ENCODE assay signal across 18 cellular contexts in genomic region chr9:23542927-23543326, GRCh38.
DNase-seq lines count a peak whose midpoint lies in the region; ATAC-seq and TF ChIP-seq lines count a peak whose summit lies in the region.
"Had no signal": no experiment of that assay in that cellular context is flagged by ENCODE, and none has a peak within 500 bp of the region (broad histone marks: within the 10 kb centered on the region; RNA-seq: fewer than 3 reads in every experiment).

No MANE protein-coding gene starts in this region.

- ATAC-seq in GM18909 (IDR thresholded peaks at IDR 0.05; ENCODE audit: poor library complexity, unreplicated experiment) (no peak), GM21360 (IDR thresholded peaks at IDR 0.05; ENCODE audit: unreplicated experiment) (no peak)
- ATAC-seq: CD8-positive, alpha-beta T cell; HCT116; HepG2 had no signal

- H3K36me3 Mint-ChIP-seq in brain (no peaks in the 10 kb centered on the region), neural progenitor cell (no peaks in the 10 kb centered on the region)
- H3K36me3 Mint-ChIP-seq: CD8-positive, alpha-beta T cell; IgD-negative memory B cell had no signal

- H3K27me3 Mint-ChIP-seq in brain (peaks cover 5% of the 10 kb centered on the region), neural progenitor cell (ENCODE audit: insufficient read depth, low read depth) (peaks cover 5% of the 10 kb centered on the region)
- H3K27me3 Mint-ChIP-seq: B cell, IgD-negative memory B cell had no signal

- DNase-seq in NCI-H82 (lab: John Stamatoyannopoulos, UW) (peak; percentile 60), neural progenitor cell (ENCODE audit: low spot score) (no peak), cortex of kidney (lab: John Stamatoyannopoulos, UW) (no peak)
- DNase-seq in NK-92 treated with Interleukin-12 subunit alpha and Interleukin-12 subunit beta, amount 100 ng/mL, for 24 hours (lab: John Stamatoyannopoulos, UW): no peak
- DNase-seq: Calu3; CD8-positive, alpha-beta T cell; DMS79 treated with DMSO at 0.1 percent for 48 hours; GF-D8; GM23248; H7 had no signal

- no peak overlapping the region for H3K4me3 Mint-ChIP-seq in brain
- no peak overlapping the region for H3K4me3 Mint-ChIP-seq in neural progenitor cell
- H3K4me3 Mint-ChIP-seq: B cell; CD8-positive, alpha-beta T cell; IgD-negative memory B cell had no signal

- no peaks in the 10 kb centered on the region for H3K9me3 ChIP-seq in neural progenitor cell (ENCODE audit: low read depth)
- H3K9me3 ChIP-seq: BLaER1 treated with 17β-estradiol and CSF1 and Interleukin-3, amounts not matched to agents 10 nM and 100 nM had no signal

- H3K4me2 ChIP-seq in neural progenitor cell: no peak overlapping the region
- H3K4me2 ChIP-seq: BLaER1 treated with 17β-estradiol and CSF1 and Interleukin-3, amounts not matched to agents 10 nM and 100 nM had no signal

- peak overlapping the region; percentile 7 for H2AFZ ChIP-seq in neural progenitor cell (replicated peaks)
- H2AFZ ChIP-seq: GM23248 had no signal

- peak overlapping the region in 3 of 5 experiments; percentile 15 to 85 (median 75) for H3K27ac Mint-ChIP-seq in brain
- H3K27ac Mint-ChIP-seq in neural progenitor cell: no peak overlapping the region
- H3K27ac Mint-ChIP-seq: B cell; CD8-positive, alpha-beta T cell; IgD-negative memory B cell had no signal

- H3K4me1 ChIP-seq in neural progenitor cell: peaks cover 18% of the 10 kb centered on the region

- no peaks in the 10 kb centered on the region for H3K36me3 ChIP-seq in neural progenitor cell
- H3K36me3 ChIP-seq: BLaER1 treated with 17β-estradiol and CSF1 and Interleukin-3, amounts not matched to agents 10 nM and 100 nM had no signal

- H3F3A ChIP-seq in neural progenitor cell (ENCODE audit: low read depth): peaks cover 7% of the 10 kb centered on the region

- no peaks in the 10 kb centered on the region for H4K20me1 ChIP-seq in neural progenitor cell (ENCODE audit: low read depth)
- H4K20me1 ChIP-seq: BLaER1 treated with 17β-estradiol and CSF1 and Interleukin-3, amounts not matched to agents 10 nM and 100 nM had no signal

- H3K27me3 ChIP-seq in neural progenitor cell: no peaks in the 10 kb centered on the region
- H3K27me3 ChIP-seq: BLaER1 treated with 17β-estradiol and CSF1 and Interleukin-3, amounts not matched to agents 10 nM and 100 nM had no signal

- no peak for TF ChIP-seq CTCF in brain (conservative IDR thresholded peaks at IDR 0.05)
- TF ChIP-seq CTCF in neural progenitor cell (IDR thresholded peaks at IDR 0.05): no peak

- peaks cover 0 to 10% (median 6%) of the 10 kb centered on the region in 5 experiments for H3K9me3 Mint-ChIP-seq in brain
- peaks cover 3% of the 10 kb centered on the region for H3K9me3 Mint-ChIP-seq in neural progenitor cell

- H3K79me2 ChIP-seq in neural progenitor cell (ENCODE audit: low read depth): no peaks in the 10 kb centered on the region

- no peak overlapping the region for H3K27ac ChIP-seq in neural progenitor cell
- H3K27ac ChIP-seq: BLaER1 treated with 17β-estradiol and CSF1 and Interleukin-3, amounts not matched to agents 10 nM and 100 nM; GM23248 had no signal

- H3K9ac ChIP-seq in neural progenitor cell: no peak overlapping the region
- H3K9ac ChIP-seq: BLaER1 treated with 17β-estradiol and CSF1 and Interleukin-3, amounts not matched to agents 10 nM and 100 nM; GM23248 had no signal

- H3K4me3 ChIP-seq in neural progenitor cell: no peak overlapping the region
- H3K4me3 ChIP-seq: BLaER1 treated with 17β-estradiol and CSF1 and Interleukin-3, amounts not matched to agents 10 nM and 100 nM; GM23248 had no signal

- peaks cover 32% of the 10 kb centered on the region for H3K4me1 Mint-ChIP-seq in brain
- H3K4me1 Mint-ChIP-seq in neural progenitor cell: peaks cover 31% of the 10 kb centered on the region
- H3K4me1 Mint-ChIP-seq: B cell had no signal
